1 cellular context compared by ENCODE assay signal in the genomic region with DNA sequence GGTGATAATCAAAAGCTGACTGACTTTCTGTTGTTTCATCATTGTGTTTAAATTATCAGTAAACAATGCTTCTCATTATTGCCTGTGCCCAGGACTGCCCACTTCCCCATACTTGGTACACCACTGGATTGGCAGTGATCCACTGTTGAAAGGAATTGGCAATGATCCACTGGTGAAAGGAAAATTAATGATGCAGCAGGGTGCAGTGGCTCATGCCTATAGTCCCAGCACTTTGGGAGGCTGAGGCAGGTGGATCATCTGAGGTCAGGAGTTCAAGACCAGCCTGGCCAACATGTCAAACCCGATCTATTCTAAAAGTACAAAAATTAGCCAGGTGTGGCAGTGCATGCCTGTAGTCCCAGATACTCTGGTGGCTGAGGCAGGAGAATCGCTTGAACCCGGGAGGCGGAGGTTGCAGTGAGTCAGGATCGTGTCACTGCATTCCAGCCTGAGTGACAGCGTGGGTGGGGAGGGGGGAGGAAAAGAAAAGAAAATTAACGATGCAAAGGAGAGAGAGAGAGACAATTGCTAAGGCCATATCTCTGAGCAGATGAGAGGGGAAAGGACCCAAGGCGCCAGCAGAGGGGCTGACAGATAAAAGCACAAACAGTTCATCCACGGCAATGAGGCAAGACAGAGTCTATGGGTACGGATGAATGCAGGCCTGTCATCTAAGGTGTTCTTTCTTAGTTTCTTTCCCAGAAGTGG.
TF ChIP-seq lines count a peak whose summit lies in the region.

No MANE protein-coding gene starts in this region.

TF ChIP-seq in IMR-90, 13 proteins besides CTCF, POLR2A, EP300 and RAD21 (continued from another document):
- TF ChIP-seq, protein P1, sequence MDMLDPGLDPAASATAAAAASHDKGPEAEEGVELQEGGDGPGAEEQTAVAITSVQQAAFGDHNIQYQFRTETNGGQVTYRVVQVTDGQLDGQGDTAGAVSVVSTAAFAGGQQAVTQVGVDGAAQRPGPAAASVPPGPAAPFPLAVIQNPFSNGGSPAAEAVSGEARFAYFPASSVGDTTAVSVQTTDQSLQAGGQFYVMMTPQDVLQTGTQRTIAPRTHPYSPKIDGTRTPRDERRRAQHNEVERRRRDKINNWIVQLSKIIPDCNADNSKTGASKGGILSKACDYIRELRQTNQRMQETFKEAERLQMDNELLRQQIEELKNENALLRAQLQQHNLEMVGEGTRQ (IDR thresholded peaks at IDR 0.05; ENCODE audit: low read depth, low read length) = no peak
- no peak for TF ChIP-seq CHD1 (IDR thresholded peaks at IDR 0.05; ENCODE audit: low read depth, low read length)
- TF ChIP-seq BHLHE40 (IDR thresholded peaks at IDR 0.05; ENCODE audit: low read depth, low read length) = no peak
- no peak for TF ChIP-seq MAFK (IDR thresholded peaks at IDR 0.05; ENCODE audit: low read depth, low read length)
- no peak for TF ChIP-seq MXI1 (IDR thresholded peaks at IDR 0.05; ENCODE audit: borderline replicate concordance, low read depth, low read length)
TF ChIP-seq in IMR-90: peak in this region for 0.
